1 cellular context compared by ENCODE assay signal in genomic region chr22:37533995-37534394, GRCh38.
TF ChIP-seq lines count a peak whose summit lies in the region.

No MANE protein-coding gene starts in this region.

TF ChIP-seq in GM12878, 131 proteins besides CTCF, POLR2A, EP300 and RAD21 (continued from another document and continues in another):
- TF ChIP-seq SUZ12 (IDR thresholded peaks at IDR 0.05; ENCODE audit: unreplicated experiment) = no peak
- TF ChIP-seq USF2 (IDR thresholded peaks at IDR 0.05; ENCODE audit: borderline replicate concordance, low read depth, low read length) = no peak
- no peak for TF ChIP-seq EED (IDR thresholded peaks at IDR 0.05; ENCODE audit: low read depth)
- TF ChIP-seq TCF3 (IDR thresholded peaks at IDR 0.05; ENCODE audit: borderline replicate concordance, insufficient read depth, low read depth, low read length) = no peak
- no peak for TF ChIP-seq HDAC6 (IDR thresholded peaks at IDR 0.05; ENCODE audit: unreplicated experiment)
- no peak for TF ChIP-seq IRF5 (IDR thresholded peaks at IDR 0.05; ENCODE audit: borderline replicate concordance)
- no peak for TF ChIP-seq POLR2AphosphoS2 (IDR thresholded peaks at IDR 0.05; ENCODE audit: low read depth, low read length)
- peak; percentile 30 to 69; a peak in 1 of 4 replicates for TF ChIP-seq BHLHE40 (IDR thresholded peaks at IDR 0.05; ENCODE audit: borderline replicate concordance in 1 of 2, low read depth in 2 of 2, low read length in 1 of 2)
- no peak for TF ChIP-seq E4F1 (IDR thresholded peaks at IDR 0.05; ENCODE audit: borderline replicate concordance, partially characterized antibody)
- no peak for TF ChIP-seq POU2F2 (IDR thresholded peaks at IDR 0.05; ENCODE audit: borderline replicate concordance, low read depth, low read length)
- TF ChIP-seq WRNIP1 (IDR thresholded peaks at IDR 0.05; ENCODE audit: borderline replicate concordance, low read depth, low read length) = no peak
- no peak for TF ChIP-seq TAF1 (IDR thresholded peaks at IDR 0.05; ENCODE audit: borderline replicate concordance, low read depth, low read length)
- no peak for TF ChIP-seq REST (IDR thresholded peaks at IDR 0.05; ENCODE audit: low read depth, low read length)
- TF ChIP-seq BMI1 (IDR thresholded peaks at IDR 0.05; ENCODE audit: borderline replicate concordance) = peak; percentile 70; the same call in 1 of the 2 replicates
- no peak for TF ChIP-seq E2F4 (IDR thresholded peaks at IDR 0.05; ENCODE audit: low read depth, low read length)
- 0 out of 2 replicates have a peak, but pooled peaks have one; percentile 18 for TF ChIP-seq CHD2 (IDR thresholded peaks at IDR 0.05; ENCODE audit: borderline replicate concordance, low read depth, low read length)
- TF ChIP-seq SMARCA5 (IDR thresholded peaks at IDR 0.05) = no peak
- TF ChIP-seq BCLAF1 (IDR thresholded peaks at IDR 0.05) = no peak
- no peak for TF ChIP-seq NFIC (IDR thresholded peaks at IDR 0.05; ENCODE audit: low read depth, low read length)
- TF ChIP-seq PRDM15 (CRISPR knock-in tag; IDR thresholded peaks at IDR 0.05) = no peak
- TF ChIP-seq CUX1 (IDR thresholded peaks at IDR 0.05; ENCODE audit: insufficient replicate concordance, low read depth, low read length) = no peak
- no peak for TF ChIP-seq ATF3 (IDR thresholded peaks at IDR 0.05; ENCODE audit: borderline replicate concordance, extremely low read depth, low read depth, low read length)
- TF ChIP-seq ETV6 (conservative IDR thresholded peaks at IDR 0.05 in 1 of 2, IDR thresholded peaks at IDR 0.05 in 1 of 2; ENCODE audit: borderline replicate concordance in 1 of 2, low read depth in 1 of 2) = no peak
- no peak for TF ChIP-seq RBBP5 (conservative IDR thresholded peaks at IDR 0.05)
- TF ChIP-seq SMC3 (IDR thresholded peaks at IDR 0.05; ENCODE audit: borderline replicate concordance, low read length) = no peak
- 0 out of 2 replicates have a peak, but pooled peaks have one; percentile 23 for TF ChIP-seq NBN (IDR thresholded peaks at IDR 0.05)
- TF ChIP-seq NR2C1 (IDR thresholded peaks at IDR 0.05) = no peak
- no peak for TF ChIP-seq TCF12 (IDR thresholded peaks at IDR 0.05; ENCODE audit: low read depth, low read length)
- TF ChIP-seq SPI1 (IDR thresholded peaks at IDR 0.05; ENCODE audit: borderline replicate concordance, insufficient read depth, low read depth, low read length) = peak; percentile 65; the same call in 1 of the 2 replicates
- TF ChIP-seq IKZF1 (conservative IDR thresholded peaks at IDR 0.05) = peak; percentile 79
- TF ChIP-seq IRF4 (IDR thresholded peaks at IDR 0.05; ENCODE audit: low read depth, low read length) = no peak
- no peak for TF ChIP-seq HDGF (IDR thresholded peaks at IDR 0.05)
- no peak for TF ChIP-seq BACH1 (IDR thresholded peaks at IDR 0.05; ENCODE audit: borderline replicate concordance)
- no peak for TF ChIP-seq SREBF2 (IDR thresholded peaks at IDR 0.05; ENCODE audit: low read length)
- peak; percentile 91 for TF ChIP-seq MEF2B (IDR thresholded peaks at IDR 0.05; ENCODE audit: partially characterized antibody, poor library complexity, severe bottlenecking)
- no peak for TF ChIP-seq CHD1 (IDR thresholded peaks at IDR 0.05; ENCODE audit: low read depth, low read length)
- no peak for TF ChIP-seq ZNF217 (IDR thresholded peaks at IDR 0.05)
- TF ChIP-seq PAX8 (IDR thresholded peaks at IDR 0.05) = no peak
